ENCODE assay signal across 1 cellular context in the genomic region with DNA sequence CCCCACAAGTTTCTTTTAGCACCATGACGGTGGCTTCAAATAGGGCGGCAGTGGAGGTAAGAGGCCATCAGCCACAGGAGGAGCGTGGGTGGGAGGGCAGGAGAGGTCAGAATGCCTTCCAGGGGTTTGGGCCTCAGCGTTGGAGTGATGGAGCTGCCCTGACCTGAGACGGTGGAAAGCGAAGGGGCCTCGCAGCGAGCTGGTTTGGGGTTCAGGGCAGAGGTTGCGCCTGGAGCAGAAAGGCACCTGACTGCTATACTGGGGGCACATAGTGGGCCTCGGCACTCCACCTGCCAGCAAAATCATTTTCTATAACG.
TF ChIP-seq lines count a peak whose summit lies in the region.

No MANE protein-coding gene starts in this region.

TF ChIP-seq in HepG2, 621 proteins besides CTCF, POLR2A, EP300 and RAD21 (continues in another document):
- peak; percentile 91; the same call in 1 of the 2 replicates for TF ChIP-seq ZBTB38 (CRISPR knock-in tag; IDR thresholded peaks at IDR 0.05)
- TF ChIP-seq, protein P1, sequence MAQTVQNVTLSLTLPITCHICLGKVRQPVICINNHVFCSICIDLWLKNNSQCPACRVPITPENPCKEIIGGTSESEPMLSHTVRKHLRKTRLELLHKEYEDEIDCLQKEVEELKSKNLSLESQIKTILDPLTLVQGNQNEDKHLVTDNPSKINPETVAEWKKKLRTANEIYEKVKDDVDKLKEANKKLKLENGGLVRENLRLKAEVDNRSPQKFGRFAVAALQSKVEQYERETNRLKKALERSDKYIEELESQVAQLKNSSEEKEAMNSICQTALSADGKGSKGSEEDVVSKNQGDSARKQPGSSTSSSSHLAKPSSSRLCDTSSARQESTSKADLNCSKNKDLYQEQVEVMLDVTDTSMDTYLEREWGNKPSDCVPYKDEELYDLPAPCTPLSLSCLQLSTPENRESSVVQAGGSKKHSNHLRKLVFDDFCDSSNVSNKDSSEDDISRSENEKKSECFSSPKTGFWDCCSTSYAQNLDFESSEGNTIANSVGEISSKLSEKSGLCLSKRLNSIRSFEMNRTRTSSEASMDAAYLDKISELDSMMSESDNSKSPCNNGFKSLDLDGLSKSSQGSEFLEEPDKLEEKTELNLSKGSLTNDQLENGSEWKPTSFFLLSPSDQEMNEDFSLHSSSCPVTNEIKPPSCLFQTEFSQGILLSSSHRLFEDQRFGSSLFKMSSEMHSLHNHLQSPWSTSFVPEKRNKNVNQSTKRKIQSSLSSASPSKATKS (CRISPR knock-in tag; IDR thresholded peaks at IDR 0.05) = no peak
- TF ChIP-seq, protein P2, sequence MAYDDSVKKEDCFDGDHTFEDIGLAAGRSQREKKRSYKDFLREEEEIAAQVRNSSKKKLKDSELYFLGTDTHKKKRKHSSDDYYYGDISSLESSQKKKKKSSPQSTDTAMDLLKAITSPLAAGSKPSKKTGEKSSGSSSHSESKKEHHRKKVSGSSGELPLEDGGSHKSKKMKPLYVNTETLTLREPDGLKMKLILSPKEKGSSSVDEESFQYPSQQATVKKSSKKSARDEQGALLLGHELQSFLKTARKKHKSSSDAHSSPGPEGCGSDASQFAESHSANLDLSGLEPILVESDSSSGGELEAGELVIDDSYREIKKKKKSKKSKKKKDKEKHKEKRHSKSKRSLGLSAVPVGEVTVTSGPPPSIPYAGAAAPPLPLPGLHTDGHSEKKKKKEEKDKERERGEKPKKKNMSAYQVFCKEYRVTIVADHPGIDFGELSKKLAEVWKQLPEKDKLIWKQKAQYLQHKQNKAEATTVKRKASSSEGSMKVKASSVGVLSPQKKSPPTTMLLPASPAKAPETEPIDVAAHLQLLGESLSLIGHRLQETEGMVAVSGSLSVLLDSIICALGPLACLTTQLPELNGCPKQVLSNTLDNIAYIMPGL (CRISPR knock-in tag; IDR thresholded peaks at IDR 0.05; ENCODE audit: borderline replicate concordance in 1 of 2, low read depth in 1 of 2) = no peak
- no peak for TF ChIP-seq GTF3A (CRISPR knock-in tag; conservative IDR thresholded peaks at IDR 0.05)
- TF ChIP-seq, protein P3, sequence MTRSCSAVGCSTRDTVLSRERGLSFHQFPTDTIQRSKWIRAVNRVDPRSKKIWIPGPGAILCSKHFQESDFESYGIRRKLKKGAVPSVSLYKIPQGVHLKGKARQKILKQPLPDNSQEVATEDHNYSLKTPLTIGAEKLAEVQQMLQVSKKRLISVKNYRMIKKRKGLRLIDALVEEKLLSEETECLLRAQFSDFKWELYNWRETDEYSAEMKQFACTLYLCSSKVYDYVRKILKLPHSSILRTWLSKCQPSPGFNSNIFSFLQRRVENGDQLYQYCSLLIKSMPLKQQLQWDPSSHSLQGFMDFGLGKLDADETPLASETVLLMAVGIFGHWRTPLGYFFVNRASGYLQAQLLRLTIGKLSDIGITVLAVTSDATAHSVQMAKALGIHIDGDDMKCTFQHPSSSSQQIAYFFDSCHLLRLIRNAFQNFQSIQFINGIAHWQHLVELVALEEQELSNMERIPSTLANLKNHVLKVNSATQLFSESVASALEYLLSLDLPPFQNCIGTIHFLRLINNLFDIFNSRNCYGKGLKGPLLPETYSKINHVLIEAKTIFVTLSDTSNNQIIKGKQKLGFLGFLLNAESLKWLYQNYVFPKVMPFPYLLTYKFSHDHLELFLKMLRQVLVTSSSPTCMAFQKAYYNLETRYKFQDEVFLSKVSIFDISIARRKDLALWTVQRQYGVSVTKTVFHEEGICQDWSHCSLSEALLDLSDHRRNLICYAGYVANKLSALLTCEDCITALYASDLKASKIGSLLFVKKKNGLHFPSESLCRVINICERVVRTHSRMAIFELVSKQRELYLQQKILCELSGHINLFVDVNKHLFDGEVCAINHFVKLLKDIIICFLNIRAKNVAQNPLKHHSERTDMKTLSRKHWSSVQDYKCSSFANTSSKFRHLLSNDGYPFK (CRISPR knock-in tag; IDR thresholded peaks at IDR 0.05; ENCODE audit: borderline replicate concordance) = peak; percentile 52; the same call in 1 of the 2 replicates
- TF ChIP-seq, protein P4, sequence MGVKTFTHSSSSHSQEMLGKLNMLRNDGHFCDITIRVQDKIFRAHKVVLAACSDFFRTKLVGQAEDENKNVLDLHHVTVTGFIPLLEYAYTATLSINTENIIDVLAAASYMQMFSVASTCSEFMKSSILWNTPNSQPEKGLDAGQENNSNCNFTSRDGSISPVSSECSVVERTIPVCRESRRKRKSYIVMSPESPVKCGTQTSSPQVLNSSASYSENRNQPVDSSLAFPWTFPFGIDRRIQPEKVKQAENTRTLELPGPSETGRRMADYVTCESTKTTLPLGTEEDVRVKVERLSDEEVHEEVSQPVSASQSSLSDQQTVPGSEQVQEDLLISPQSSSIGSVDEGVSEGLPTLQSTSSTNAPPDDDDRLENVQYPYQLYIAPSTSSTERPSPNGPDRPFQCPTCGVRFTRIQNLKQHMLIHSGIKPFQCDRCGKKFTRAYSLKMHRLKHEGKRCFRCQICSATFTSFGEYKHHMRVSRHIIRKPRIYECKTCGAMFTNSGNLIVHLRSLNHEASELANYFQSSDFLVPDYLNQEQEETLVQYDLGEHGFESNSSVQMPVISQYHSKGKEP (CRISPR knock-in tag; IDR thresholded peaks at IDR 0.05) = no peak
- no peak for TF ChIP-seq ZNF260 (CRISPR knock-in tag; IDR thresholded peaks at IDR 0.05; ENCODE audit: borderline replicate concordance, low read depth)
- no peak for TF ChIP-seq MED1 (CRISPR knock-in tag; IDR thresholded peaks at IDR 0.05)
- TF ChIP-seq HIVEP1 (CRISPR knock-in tag; IDR thresholded peaks at IDR 0.05) = 0 out of 2 replicates have a peak, but pooled peaks have one; percentile 68
- TF ChIP-seq AGO2 (optimal IDR thresholded peaks at IDR 0.05; ENCODE audit: low read depth, low read length) = peak; percentile 9
- TF ChIP-seq KDM5B (CRISPR knock-in tag; IDR thresholded peaks at IDR 0.05; ENCODE audit: borderline replicate concordance) = peak; percentile 58; the same call in 1 of the 2 replicates
- TF ChIP-seq, protein P5, sequence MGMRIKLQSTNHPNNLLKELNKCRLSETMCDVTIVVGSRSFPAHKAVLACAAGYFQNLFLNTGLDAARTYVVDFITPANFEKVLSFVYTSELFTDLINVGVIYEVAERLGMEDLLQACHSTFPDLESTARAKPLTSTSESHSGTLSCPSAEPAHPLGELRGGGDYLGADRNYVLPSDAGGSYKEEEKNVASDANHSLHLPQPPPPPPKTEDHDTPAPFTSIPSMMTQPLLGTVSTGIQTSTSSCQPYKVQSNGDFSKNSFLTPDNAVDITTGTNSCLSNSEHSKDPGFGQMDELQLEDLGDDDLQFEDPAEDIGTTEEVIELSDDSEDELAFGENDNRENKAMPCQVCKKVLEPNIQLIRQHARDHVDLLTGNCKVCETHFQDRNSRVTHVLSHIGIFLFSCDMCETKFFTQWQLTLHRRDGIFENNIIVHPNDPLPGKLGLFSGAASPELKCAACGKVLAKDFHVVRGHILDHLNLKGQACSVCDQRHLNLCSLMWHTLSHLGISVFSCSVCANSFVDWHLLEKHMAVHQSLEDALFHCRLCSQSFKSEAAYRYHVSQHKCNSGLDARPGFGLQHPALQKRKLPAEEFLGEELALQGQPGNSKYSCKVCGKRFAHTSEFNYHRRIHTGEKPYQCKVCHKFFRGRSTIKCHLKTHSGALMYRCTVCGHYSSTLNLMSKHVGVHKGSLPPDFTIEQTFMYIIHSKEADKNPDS (CRISPR knock-in tag; IDR thresholded peaks at IDR 0.05) = no peak
- no peak for TF ChIP-seq ZFP36L2 (CRISPR knock-in tag; IDR thresholded peaks at IDR 0.05)
- TF ChIP-seq ZNF431 (CRISPR knock-in tag; IDR thresholded peaks at IDR 0.05; ENCODE audit: borderline replicate concordance, low read depth) = peak; percentile 55; the same call in 1 of the 2 replicates
- TF ChIP-seq, protein P6, sequence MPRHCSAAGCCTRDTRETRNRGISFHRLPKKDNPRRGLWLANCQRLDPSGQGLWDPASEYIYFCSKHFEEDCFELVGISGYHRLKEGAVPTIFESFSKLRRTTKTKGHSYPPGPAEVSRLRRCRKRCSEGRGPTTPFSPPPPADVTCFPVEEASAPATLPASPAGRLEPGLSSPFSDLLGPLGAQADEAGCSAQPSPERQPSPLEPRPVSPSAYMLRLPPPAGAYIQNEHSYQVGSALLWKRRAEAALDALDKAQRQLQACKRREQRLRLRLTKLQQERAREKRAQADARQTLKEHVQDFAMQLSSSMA (CRISPR knock-in tag; IDR thresholded peaks at IDR 0.05) = 0 out of 2 replicates have a peak, but pooled peaks have one; percentile 24
- 0 out of 2 replicates have a peak, but pooled peaks have one; percentile 7 for TF ChIP-seq SRY (CRISPR knock-in tag; IDR thresholded peaks at IDR 0.05)
- TF ChIP-seq MAFF (IDR thresholded peaks at IDR 0.05; ENCODE audit: low read depth, low read length) = no peak
- TF ChIP-seq, protein P7, sequence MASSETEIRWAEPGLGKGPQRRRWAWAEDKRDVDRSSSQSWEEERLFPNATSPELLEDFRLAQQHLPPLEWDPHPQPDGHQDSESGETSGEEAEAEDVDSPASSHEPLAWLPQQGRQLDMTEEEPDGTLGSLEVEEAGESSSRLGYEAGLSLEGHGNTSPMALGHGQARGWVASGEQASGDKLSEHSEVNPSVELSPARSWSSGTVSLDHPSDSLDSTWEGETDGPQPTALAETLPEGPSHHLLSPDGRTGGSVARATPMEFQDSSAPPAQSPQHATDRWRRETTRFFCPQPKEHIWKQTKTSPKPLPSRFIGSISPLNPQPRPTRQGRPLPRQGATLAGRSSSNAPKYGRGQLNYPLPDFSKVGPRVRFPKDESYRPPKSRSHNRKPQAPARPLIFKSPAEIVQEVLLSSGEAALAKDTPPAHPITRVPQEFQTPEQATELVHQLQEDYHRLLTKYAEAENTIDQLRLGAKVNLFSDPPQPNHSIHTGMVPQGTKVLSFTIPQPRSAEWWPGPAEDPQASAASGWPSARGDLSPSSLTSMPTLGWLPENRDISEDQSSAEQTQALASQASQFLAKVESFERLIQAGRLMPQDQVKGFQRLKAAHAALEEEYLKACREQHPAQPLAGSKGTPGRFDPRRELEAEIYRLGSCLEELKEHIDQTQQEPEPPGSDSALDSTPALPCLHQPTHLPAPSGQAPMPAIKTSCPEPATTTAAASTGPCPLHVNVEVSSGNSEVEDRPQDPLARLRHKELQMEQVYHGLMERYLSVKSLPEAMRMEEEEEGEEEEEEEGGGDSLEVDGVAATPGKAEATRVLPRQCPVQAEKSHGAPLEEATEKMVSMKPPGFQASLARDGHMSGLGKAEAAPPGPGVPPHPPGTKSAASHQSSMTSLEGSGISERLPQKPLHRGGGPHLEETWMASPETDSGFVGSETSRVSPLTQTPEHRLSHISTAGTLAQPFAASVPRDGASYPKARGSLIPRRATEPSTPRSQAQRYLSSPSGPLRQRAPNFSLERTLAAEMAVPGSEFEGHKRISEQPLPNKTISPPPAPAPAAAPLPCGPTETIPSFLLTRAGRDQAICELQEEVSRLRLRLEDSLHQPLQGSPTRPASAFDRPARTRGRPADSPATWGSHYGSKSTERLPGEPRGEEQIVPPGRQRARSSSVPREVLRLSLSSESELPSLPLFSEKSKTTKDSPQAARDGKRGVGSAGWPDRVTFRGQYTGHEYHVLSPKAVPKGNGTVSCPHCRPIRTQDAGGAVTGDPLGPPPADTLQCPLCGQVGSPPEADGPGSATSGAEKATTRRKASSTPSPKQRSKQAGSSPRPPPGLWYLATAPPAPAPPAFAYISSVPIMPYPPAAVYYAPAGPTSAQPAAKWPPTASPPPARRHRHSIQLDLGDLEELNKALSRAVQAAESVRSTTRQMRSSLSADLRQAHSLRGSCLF (CRISPR knock-in tag; IDR thresholded peaks at IDR 0.05; ENCODE audit: borderline replicate concordance) = no peak
- 0 out of 2 replicates have a peak, but pooled peaks have one; percentile 64 for TF ChIP-seq ZFP90 (CRISPR knock-in tag; IDR thresholded peaks at IDR 0.05; ENCODE audit: borderline replicate concordance)
- TF ChIP-seq ZNF350 (CRISPR knock-in tag; IDR thresholded peaks at IDR 0.05; ENCODE audit: borderline replicate concordance, low read depth) = 0 out of 2 replicates have a peak, but pooled peaks have one; percentile 54
- 0 out of 2 replicates have a peak, but pooled peaks have one; percentile 24 for TF ChIP-seq ZNF557 (CRISPR knock-in tag; IDR thresholded peaks at IDR 0.05)
- no peak for TF ChIP-seq ZNF251 (CRISPR knock-in tag; IDR thresholded peaks at IDR 0.05)
- TF ChIP-seq, protein P8, sequence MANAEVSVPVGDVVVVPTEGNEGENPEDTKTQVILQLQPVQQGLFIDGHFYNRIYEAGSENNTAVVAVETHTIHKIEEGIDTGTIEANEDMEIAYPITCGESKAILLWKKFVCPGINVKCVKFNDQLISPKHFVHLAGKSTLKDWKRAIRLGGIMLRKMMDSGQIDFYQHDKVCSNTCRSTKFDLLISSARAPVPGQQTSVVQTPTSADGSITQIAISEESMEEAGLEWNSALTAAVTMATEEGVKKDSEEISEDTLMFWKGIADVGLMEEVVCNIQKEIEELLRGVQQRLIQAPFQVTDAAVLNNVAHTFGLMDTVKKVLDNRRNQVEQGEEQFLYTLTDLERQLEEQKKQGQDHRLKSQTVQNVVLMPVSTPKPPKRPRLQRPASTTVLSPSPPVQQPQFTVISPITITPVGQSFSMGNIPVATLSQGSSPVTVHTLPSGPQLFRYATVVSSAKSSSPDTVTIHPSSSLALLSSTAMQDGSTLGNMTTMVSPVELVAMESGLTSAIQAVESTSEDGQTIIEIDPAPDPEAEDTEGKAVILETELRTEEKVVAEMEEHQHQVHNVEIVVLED (CRISPR knock-in tag; IDR thresholded peaks at IDR 0.05; ENCODE audit: borderline replicate concordance) = no peak
- TF ChIP-seq, protein P9, sequence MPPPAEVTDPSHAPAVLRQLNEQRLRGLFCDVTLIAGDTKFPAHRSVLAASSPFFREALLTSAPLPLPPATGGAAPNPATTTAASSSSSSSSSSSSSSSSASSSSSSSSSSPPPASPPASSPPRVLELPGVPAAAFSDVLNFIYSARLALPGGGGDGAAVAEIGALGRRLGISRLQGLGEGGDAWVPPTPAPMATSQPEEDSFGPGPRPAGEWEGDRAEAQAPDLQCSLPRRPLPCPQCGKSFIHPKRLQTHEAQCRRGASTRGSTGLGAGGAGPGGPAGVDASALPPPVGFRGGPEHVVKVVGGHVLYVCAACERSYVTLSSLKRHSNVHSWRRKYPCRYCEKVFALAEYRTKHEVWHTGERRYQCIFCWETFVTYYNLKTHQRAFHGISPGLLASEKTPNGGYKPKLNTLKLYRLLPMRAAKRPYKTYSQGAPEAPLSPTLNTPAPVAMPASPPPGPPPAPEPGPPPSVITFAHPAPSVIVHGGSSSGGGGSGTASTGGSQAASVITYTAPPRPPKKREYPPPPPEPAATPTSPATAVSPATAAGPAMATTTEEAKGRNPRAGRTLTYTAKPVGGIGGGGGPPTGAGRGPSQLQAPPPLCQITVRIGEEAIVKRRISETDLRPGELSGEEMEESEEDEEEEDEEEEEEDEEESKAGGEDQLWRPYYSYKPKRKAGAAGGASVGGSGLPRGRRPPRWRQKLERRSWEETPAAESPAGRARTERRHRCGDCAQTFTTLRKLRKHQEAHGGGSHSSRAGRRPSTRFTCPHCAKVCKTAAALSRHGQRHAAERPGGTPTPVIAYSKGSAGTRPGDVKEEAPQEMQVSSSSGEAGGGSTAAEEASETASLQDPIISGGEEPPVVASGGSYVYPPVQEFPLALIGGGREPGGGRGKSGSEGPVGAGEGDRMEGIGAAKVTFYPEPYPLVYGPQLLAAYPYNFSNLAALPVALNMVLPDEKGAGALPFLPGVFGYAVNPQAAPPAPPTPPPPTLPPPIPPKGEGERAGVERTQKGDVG (CRISPR knock-in tag; IDR thresholded peaks at IDR 0.05; ENCODE audit: borderline replicate concordance) = peak; percentile 55; the same call in 1 of the 2 replicates
- TF ChIP-seq ZNF263 (CRISPR knock-in tag; IDR thresholded peaks at IDR 0.05) = 0 out of 2 replicates have a peak, but pooled peaks have one; percentile 15
